ENCODE assay signal across 1 cellular context in the genomic region with DNA sequence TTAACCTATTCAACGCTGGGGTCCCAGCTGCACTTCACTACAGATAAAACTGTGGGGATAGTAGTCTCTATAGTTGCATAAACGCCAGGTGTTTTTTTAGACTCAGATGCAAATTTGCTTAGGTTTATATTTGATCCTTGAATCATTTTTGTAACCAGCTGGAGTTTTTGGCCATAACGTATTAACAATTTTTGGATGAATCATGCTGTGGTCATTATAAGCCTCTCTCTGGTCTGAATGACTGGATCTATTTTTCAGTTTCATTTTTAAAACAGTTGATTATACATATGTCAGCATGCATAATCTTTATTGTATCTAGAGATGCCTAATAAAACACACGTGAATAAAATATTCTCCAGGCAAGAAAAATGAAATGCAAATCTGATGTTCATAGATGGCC.
TF ChIP-seq lines count a peak whose summit lies in the region.

No MANE protein-coding gene starts in this region.

TF ChIP-seq in A549, 52 proteins besides CTCF, POLR2A, EP300 and RAD21 (continued from another document):
- TF ChIP-seq REST (IDR thresholded peaks at IDR 0.05) (no peak), HOXB13 (CRISPR knock-in tag; IDR thresholded peaks at IDR 0.05; ENCODE audit: low read depth) (no peak), HOXB5 (CRISPR knock-in tag; IDR thresholded peaks at IDR 0.05) (no peak)
- TF ChIP-seq, protein P1, sequence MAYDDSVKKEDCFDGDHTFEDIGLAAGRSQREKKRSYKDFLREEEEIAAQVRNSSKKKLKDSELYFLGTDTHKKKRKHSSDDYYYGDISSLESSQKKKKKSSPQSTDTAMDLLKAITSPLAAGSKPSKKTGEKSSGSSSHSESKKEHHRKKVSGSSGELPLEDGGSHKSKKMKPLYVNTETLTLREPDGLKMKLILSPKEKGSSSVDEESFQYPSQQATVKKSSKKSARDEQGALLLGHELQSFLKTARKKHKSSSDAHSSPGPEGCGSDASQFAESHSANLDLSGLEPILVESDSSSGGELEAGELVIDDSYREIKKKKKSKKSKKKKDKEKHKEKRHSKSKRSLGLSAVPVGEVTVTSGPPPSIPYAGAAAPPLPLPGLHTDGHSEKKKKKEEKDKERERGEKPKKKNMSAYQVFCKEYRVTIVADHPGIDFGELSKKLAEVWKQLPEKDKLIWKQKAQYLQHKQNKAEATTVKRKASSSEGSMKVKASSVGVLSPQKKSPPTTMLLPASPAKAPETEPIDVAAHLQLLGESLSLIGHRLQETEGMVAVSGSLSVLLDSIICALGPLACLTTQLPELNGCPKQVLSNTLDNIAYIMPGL (CRISPR knock-in tag; IDR thresholded peaks at IDR 0.05; ENCODE audit: borderline replicate concordance): no peak
